25 cellular contexts compared by ENCODE assay signal in genomic region chr1:116401646-116402176, GRCh38. TPM values are rescaled to one million over a fixed set of nuclear protein-coding genes. Genes with fewer than 3 reads are reported as not detected.
DNase-seq lines count a peak whose midpoint lies in the region; ATAC-seq and TF ChIP-seq lines count a peak whose summit lies in the region.
"Had no signal": no experiment of that assay in that cellular context is flagged by ENCODE, and none has a peak within 500 bp of the region (broad histone marks: within the 10 kb centered on the region; RNA-seq: fewer than 3 reads in every experiment).

No MANE protein-coding gene starts in this region.

- H3K27ac Mint-ChIP-seq in natural killer cell, result peak overlapping the region; percentile 25 to 70
- H3K27ac Mint-ChIP-seq in natural killer cell treated with Interleukin-12 subunit alpha and Interleukin-12 subunit beta and Interleukin-15 and Interleukin-18, amount 100 ng/mL, for 72 hours, result peak overlapping the region in 1 of 2 donors; percentile 67
- H3K27ac Mint-ChIP-seq: GM23338 had no signal

- no peak for TF ChIP-seq CTCF in natural killer cell (IDR thresholded peaks at IDR 0.05)

- intact Hi-C loops in natural killer cell (cut with micrococcal nuclease), result no loop called here
- intact Hi-C loops in left colon (cut with DNase I, micrococcal nuclease), result no loop called here

- H3K9me3 ChIP-seq in SK-N-MC (ENCODE audit: low read depth, low read length), result no peaks in the 10 kb centered on the region
- H3K9me3 ChIP-seq: left lung, stomach, tibial artery had no signal

- ATAC-seq in natural killer cell (no peak), left colon (no peak), HG03469 (IDR thresholded peaks at IDR 0.05; ENCODE audit: unreplicated experiment) (no peak)
- no peak for ATAC-seq in natural killer cell treated with Interleukin-12 subunit alpha and Interleukin-12 subunit beta and Interleukin-15 and Interleukin-18, amount 100 ng/mL, for 72 hours
- ATAC-seq: esophagus mucosa, GM23338, left lung had no signal

- H3K4me3 ChIP-seq in SK-N-MC, result no peak overlapping the region
- H3K4me3 ChIP-seq: GM23338, left lung, stomach, tibial artery had no signal

- H3K27ac ChIP-seq in SK-N-MC, result peak overlapping the region; percentile 71
- H3K27ac ChIP-seq: brain microvascular endothelial cell, left lung, RWPE1, stomach, tibial artery had no signal

- no peaks in the 10 kb centered on the region for H3K9me3 Mint-ChIP-seq in natural killer cell
- H3K9me3 Mint-ChIP-seq in natural killer cell treated with Interleukin-12 subunit alpha and Interleukin-12 subunit beta and Interleukin-15 and Interleukin-18, amount 100 ng/mL, for 72 hours, result no peaks in the 10 kb centered on the region
- H3K9me3 Mint-ChIP-seq: GM23338, nephron had no signal

- peaks cover 37% of the 10 kb centered on the region for H3K36me3 Mint-ChIP-seq in natural killer cell
- peaks cover 55% of the 10 kb centered on the region for H3K36me3 Mint-ChIP-seq in natural killer cell treated with Interleukin-12 subunit alpha and Interleukin-12 subunit beta and Interleukin-15 and Interleukin-18, amount 100 ng/mL, for 72 hours

- no peak for DNase-seq in natural killer cell
- DNase-seq in natural killer cell treated with Interleukin-12 subunit alpha and Interleukin-12 subunit beta and Interleukin-15 and Interleukin-18, amount 100 ng/mL, for 72 hours (ENCODE audit: low spot score), result no peak
- no peak for DNase-seq in SK-N-MC (ENCODE audit: low read depth, low spot score)
- DNase-seq in amniotic epithelial cell (ENCODE audit: low read depth), result peak; percentile 75
- DNase-seq in left colon, result no peak
- DNase-seq in EL, result no peak
- DNase-seq: activated CD4-positive, alpha-beta T cell treated with anti-CD3 and anti-CD28 coated beads, Interleukin-2, amount 50 U/mL, for 48 hours; activated T-cell treated with anti-CD3 and anti-CD28 coated beads for 4 hours; brain microvascular endothelial cell; effector memory CD4-positive, alpha-beta T cell; foreskin melanocyte; left lung; MM.1S; NCI-H1436; NCI-H446; NCI-H82; stimulated activated CD4-positive, alpha-beta T cell treated with anti-CD3 and anti-CD28 coated beads, Interleukin-12 subunit alpha, Interleukin-12 subunit beta, amount 100 ng/mL, for 4 hours; stomach; T1000; tibial artery had no signal

- H3K27me3 Mint-ChIP-seq in natural killer cell (ENCODE audit: low read depth in 2 of 2), result no peaks in the 10 kb centered on the region
- no peaks in the 10 kb centered on the region for H3K27me3 Mint-ChIP-seq in natural killer cell treated with Interleukin-12 subunit alpha and Interleukin-12 subunit beta and Interleukin-15 and Interleukin-18, amount 100 ng/mL, for 72 hours

- H3K9ac ChIP-seq in SK-N-MC (ENCODE audit: insufficient read length), result no peak overlapping the region

- no peak overlapping the region for H3K4me3 Mint-ChIP-seq in natural killer cell
- no peak overlapping the region for H3K4me3 Mint-ChIP-seq in natural killer cell treated with Interleukin-12 subunit alpha and Interleukin-12 subunit beta and Interleukin-15 and Interleukin-18, amount 100 ng/mL, for 72 hours
- H3K4me3 Mint-ChIP-seq: GM23338 had no signal

- H3K36me3 ChIP-seq in SK-N-MC (ENCODE audit: insufficient read depth, low read length), result peaks cover 100% of the 10 kb centered on the region

- H3K4me1 Mint-ChIP-seq in natural killer cell, result peaks cover 9 to 20% of the 10 kb centered on the region in 2 donors
- H3K4me1 Mint-ChIP-seq in natural killer cell treated with Interleukin-12 subunit alpha and Interleukin-12 subunit beta and Interleukin-15 and Interleukin-18, amount 100 ng/mL, for 72 hours (ENCODE audit: low read depth in 2 of 2), result peaks cover 11 to 14% of the 10 kb centered on the region in 2 donors

RNA-seq across cellular contexts. Expression of gene ATP1A1, which starts 28.7 kb away (rescaled TPM):
- total RNA-seq in natural killer cell (100 to 1,000 TPM; 134 to 144 (median 140) TPM), left colon (1,000 to 10,000 TPM; 1,822 to 3,252 TPM)
- total RNA-seq in natural killer cell treated with Interleukin-12 subunit alpha and Interleukin-12 subunit beta and Interleukin-15 and Interleukin-18, amount 100 ng/mL, for 72 hours, result 100 to 1,000 TPM; 208 to 285 TPM

Comparison
In these comparisons a context has a peak if more than half of its experiments do, and no peak if none do; other contexts are left out.
1. RNA of gene ATP1A1, which starts 28.7 kb away (total RNA-seq): 1,822 to 3,252 TPM in left colon; 208 to 285 TPM in natural killer cell treated with Interleukin-12 subunit alpha and Interleukin-12 subunit beta and Interleukin-15 and Interleukin-18, amount 100 ng/mL, for 72 hours and 134 to 144 TPM in natural killer cell; every median in the first group is over 4 times any median in the second.